In the genomic region with DNA sequence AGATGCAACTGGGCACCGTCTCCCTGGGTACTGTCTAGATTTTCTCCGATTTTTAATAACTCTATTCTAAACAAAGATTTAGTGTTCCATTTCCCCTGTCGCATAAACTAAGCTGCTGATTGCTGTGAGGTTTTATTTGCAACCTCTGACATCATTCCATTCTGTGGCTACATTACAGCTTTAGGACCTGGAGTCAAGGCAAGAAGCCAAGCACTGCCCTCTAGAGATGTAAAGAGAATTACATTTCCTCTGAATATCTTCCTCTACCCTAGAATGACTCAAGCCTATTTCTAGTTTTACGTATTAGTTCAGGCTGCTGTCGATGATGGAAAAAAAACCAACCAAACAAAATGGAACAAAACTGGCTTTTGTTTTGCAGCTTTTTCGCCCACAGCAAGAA, we compare ENCODE assay signal across 1 cellular context.
A peak's percentile ranks its signal among the peaks of the same experiment; 100 is the strongest.
TF ChIP-seq lines count a peak whose summit lies in the region.

No MANE protein-coding gene starts in this region.

TF ChIP-seq in H1, 55 proteins besides CTCF, POLR2A, EP300 and RAD21:
- TF ChIP-seq KDM5A (IDR thresholded peaks at IDR 0.05; ENCODE audit: low read length) (no peak), CREB1 (IDR thresholded peaks at IDR 0.05) (peak; percentile 48)
